34 cellular contexts compared by ENCODE assay signal in the genomic region with DNA sequence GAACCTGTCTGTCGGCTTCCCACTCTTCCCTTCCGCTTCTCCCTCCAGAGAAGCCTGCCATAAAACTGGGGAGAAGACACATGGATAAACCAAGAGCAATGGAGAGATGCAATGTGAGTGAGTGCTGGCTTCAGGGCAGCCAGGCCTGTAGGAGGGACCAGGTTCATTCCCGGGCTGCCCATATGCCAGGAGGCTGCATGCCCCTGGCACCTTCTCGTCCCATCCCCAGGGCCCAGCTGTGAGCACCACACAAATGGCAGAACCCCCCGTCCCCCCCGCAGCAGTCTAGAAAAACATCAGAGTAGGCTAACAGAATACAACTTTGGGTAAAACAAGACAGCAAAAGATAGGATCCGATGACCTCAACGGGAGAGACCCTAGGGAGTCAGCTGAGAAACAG.
"Had no signal": no experiment of that assay in that cellular context is flagged by ENCODE, and none has a peak within 500 bp of the region (broad histone marks: within the 10 kb centered on the region; RNA-seq: fewer than 3 reads in every experiment).

No MANE protein-coding gene starts in this region.

- H3K4me3 ChIP-seq: adrenal gland, body of pancreas, breast epithelium had no signal

- H3K36me3 ChIP-seq: adrenal gland, brain microvascular endothelial cell, breast epithelium had no signal

- H3K27me3 ChIP-seq: adrenal gland, body of pancreas, brain microvascular endothelial cell had no signal

- H3K9me3 Mint-ChIP-seq: activated B cell treated with CpG ODN at 0.5 μM for 24 hours; activated CD4-positive, alpha-beta memory T cell treated with anti-CD3 and anti-CD28 coated beads for 36 hours; activated CD4-positive, alpha-beta T cell treated with anti-CD3 and anti-CD28 coated beads, Interleukin-2, amount 10 ng/mL, durations not matched to agents 24 days and 14 days; activated naive CD4-positive, alpha-beta T cell treated with anti-CD3 and anti-CD28 coated beads for 36 hours; activated naive CD4-positive, alpha-beta T cell treated with anti-CD3 and anti-CD28 coated beads, Interleukin-2, amount 50 U/mL, for 72 hours; activated naive CD8-positive, alpha-beta T cell treated with anti-CD3 and anti-CD28 coated beads for 36 hours; activated T-cell treated with anti-CD3 and anti-CD28 coated beads, Interleukin-2, amount 50 U/mL, for 4 hours; activated T-cell treated with anti-CD3 and anti-CD28 coated beads, Interleukin-2, amount 50 U/mL, for 72 hours; activated T-helper 17 cell treated with anti-CD3 and anti-CD28 coated beads, Interleukin-2, amount 50 U/mL, for 72 hours; T-cell had no signal

- FAIRE-seq: astrocyte, TTC549 had no signal

- H3K27me3 Mint-ChIP-seq: activated B cell treated with CpG ODN at 0.5 μM for 24 hours; activated CD4-positive, alpha-beta memory T cell treated with anti-CD3 and anti-CD28 coated beads for 36 hours; activated CD4-positive, alpha-beta T cell treated with anti-CD3 and anti-CD28 coated beads, Interleukin-2, amount 10 ng/mL, durations not matched to agents 24 days and 14 days had no signal

- ATAC-seq: activated CD8-positive, alpha-beta T cell treated with anti-CD3 and anti-CD28 coated beads for 36 hours; activated naive CD4-positive, alpha-beta T cell treated with anti-CD3 and anti-CD28 coated beads, Interleukin-2, amount 50 U/mL, for 72 hours; activated T-cell treated with anti-CD3 and anti-CD28 coated beads, Interleukin-2, amount 50 U/mL, for 4 hours; activated T-cell treated with anti-CD3 and anti-CD28 coated beads, Interleukin-2, amount 50 U/mL, for 72 hours; activated T-helper 17 cell treated with anti-CD3 and anti-CD28 coated beads, Interleukin-2, amount 50 U/mL, for 72 hours; body of pancreas; T-cell; T-helper 17 cell had no signal

- H3K27ac ChIP-seq: adrenal gland, brain microvascular endothelial cell, breast epithelium had no signal

- H3K4me1 ChIP-seq: adrenal gland, body of pancreas, breast epithelium had no signal

- H3K36me3 Mint-ChIP-seq: activated CD4-positive, alpha-beta memory T cell treated with anti-CD3 and anti-CD28 coated beads for 36 hours; activated naive CD4-positive, alpha-beta T cell treated with anti-CD3 and anti-CD28 coated beads, Interleukin-2, amount 50 U/mL, for 72 hours; activated naive CD8-positive, alpha-beta T cell treated with anti-CD3 and anti-CD28 coated beads for 36 hours; T-cell had no signal

- H3K4me1 Mint-ChIP-seq: activated B cell treated with CpG ODN at 0.5 μM for 24 hours; activated CD4-positive, alpha-beta T cell treated with anti-CD3 and anti-CD28 coated beads, Interleukin-2, amount 10 ng/mL, durations not matched to agents 24 days and 14 days; activated naive CD8-positive, alpha-beta T cell treated with anti-CD3 and anti-CD28 coated beads for 36 hours; activated T-helper 17 cell treated with anti-CD3 and anti-CD28 coated beads, Interleukin-2, amount 50 U/mL, for 72 hours; T-cell; T-helper 17 cell had no signal

- H3K9me3 ChIP-seq: adrenal gland, body of pancreas, breast epithelium had no signal

- H3K27ac Mint-ChIP-seq: activated B cell treated with CpG ODN at 0.5 μM for 24 hours; activated CD4-positive, alpha-beta memory T cell treated with anti-CD3 and anti-CD28 coated beads for 36 hours; activated CD4-positive, alpha-beta T cell treated with anti-CD3 and anti-CD28 coated beads, Interleukin-2, amount 10 ng/mL, durations not matched to agents 24 days and 14 days; activated CD8-positive, alpha-beta T cell treated with anti-CD3 and anti-CD28 coated beads for 36 hours; activated naive CD4-positive, alpha-beta T cell treated with anti-CD3 and anti-CD28 coated beads for 36 hours; activated naive CD4-positive, alpha-beta T cell treated with anti-CD3 and anti-CD28 coated beads, Interleukin-2, amount 50 U/mL, for 72 hours; activated naive CD8-positive, alpha-beta T cell treated with anti-CD3 and anti-CD28 coated beads for 36 hours; activated T-cell treated with anti-CD3 and anti-CD28 coated beads, Interleukin-2, amount 50 U/mL, for 72 hours; activated T-helper 1 cell treated with anti-CD3 and anti-CD28 coated beads, Interleukin-12 subunit alpha, Interleukin-12 subunit beta, Interleukin-2, Interleukin-4 antibody, amounts not matched to agents 30 ng/mL and 10 ng/mL and 1 ng/mL, durations not matched to agents 14 hours and 24 hours and 36 hours; activated T-helper 17 cell treated with anti-CD3 and anti-CD28 coated beads, Interleukin-2, amount 50 U/mL, for 72 hours; T-cell; T-helper 17 cell had no signal

- DNase-seq: activated B cell treated with CpG ODN at 0.5 μM for 24 hours; activated CD4-positive, alpha-beta memory T cell treated with anti-CD3 and anti-CD28 coated beads for 36 hours; activated CD4-positive, alpha-beta T cell treated with anti-CD3 and anti-CD28 coated beads for 4 hours; activated CD4-positive, alpha-beta T cell treated with anti-CD3 and anti-CD28 coated beads, Interleukin-2, amount 10 ng/mL, durations not matched to agents 24 days and 14 days; activated CD4-positive, alpha-beta T cell treated with anti-CD3 and anti-CD28 coated beads, Interleukin-2, amount 50 U/mL, for 1 hour; activated CD4-positive, alpha-beta T cell treated with anti-CD3 and anti-CD28 coated beads, Interleukin-2, amount 50 U/mL, for 4 hours; activated CD4-positive, CD25-positive, alpha-beta regulatory T cell treated with anti-CD3 and anti-CD28 coated beads, Interleukin-2, amount 50 U/mL, for 72 hours; activated CD8-positive, alpha-beta memory T cell treated with anti-CD3 and anti-CD28 coated beads, Interleukin-2, amount 50 U/mL, for 4 hours; activated CD8-positive, alpha-beta T cell treated with anti-CD3 and anti-CD28 coated beads for 36 hours; activated effector memory CD4-positive, alpha-beta T cell treated with anti-CD3 and anti-CD28 coated beads, Interleukin-2, amount 50 U/mL, for 16 hours; activated gamma-delta T cell treated with Interleukin-2 at 50 U/mL for 16 hours; activated naive CD4-positive, alpha-beta T cell; activated naive CD4-positive, alpha-beta T cell treated with anti-CD3 and anti-CD28 coated beads for 36 hours; activated naive CD4-positive, alpha-beta T cell treated with anti-CD3 and anti-CD28 coated beads, Interleukin-2, amount 50 U/mL, for 16 hours; activated naive CD8-positive, alpha-beta T cell treated with anti-CD3 and anti-CD28 coated beads for 36 hours; activated T-cell treated with anti-CD3 and anti-CD28 coated beads for 4 hours; activated T-cell treated with anti-CD3 and anti-CD28 coated beads, Interleukin-2, amount 50 U/mL, for 1 hour; activated T-cell treated with anti-CD3 and anti-CD28 coated beads, Interleukin-2, amount 50 U/mL, for 4 hours; activated T-cell treated with anti-CD3 and anti-CD28 coated beads, Interleukin-2, amount 50 U/mL, for 72 hours; adrenal gland; amniotic stem cell; aorta; body of pancreas; brain microvascular endothelial cell; central memory CD4-positive, alpha-beta T cell; T-cell; T-helper 17 cell; T1000 had no signal

- H3K4me3 Mint-ChIP-seq: activated B cell treated with CpG ODN at 0.5 μM for 24 hours; activated CD4-positive, alpha-beta memory T cell treated with anti-CD3 and anti-CD28 coated beads for 36 hours; activated CD4-positive, alpha-beta T cell treated with anti-CD3 and anti-CD28 coated beads, Interleukin-2, amount 10 ng/mL, durations not matched to agents 24 days and 14 days; activated CD8-positive, alpha-beta T cell treated with anti-CD3 and anti-CD28 coated beads for 36 hours; activated naive CD4-positive, alpha-beta T cell treated with anti-CD3 and anti-CD28 coated beads for 36 hours; activated naive CD8-positive, alpha-beta T cell treated with anti-CD3 and anti-CD28 coated beads for 36 hours; activated T-cell treated with anti-CD3 and anti-CD28 coated beads, Interleukin-2, amount 50 U/mL, for 4 hours; activated T-cell treated with anti-CD3 and anti-CD28 coated beads, Interleukin-2, amount 50 U/mL, for 72 hours; activated T-helper 1 cell treated with anti-CD3 and anti-CD28 coated beads, Interleukin-12 subunit alpha, Interleukin-12 subunit beta, Interleukin-2, Interleukin-4 antibody, amounts not matched to agents 30 ng/mL and 10 ng/mL and 1 ng/mL, durations not matched to agents 14 hours and 24 hours and 36 hours; activated T-helper 17 cell treated with anti-CD3 and anti-CD28 coated beads, Interleukin-2, amount 50 U/mL, for 72 hours; T-cell; T-helper 17 cell had no signal
